ENCODE assay signal across 1 cellular context in the genomic region with DNA sequence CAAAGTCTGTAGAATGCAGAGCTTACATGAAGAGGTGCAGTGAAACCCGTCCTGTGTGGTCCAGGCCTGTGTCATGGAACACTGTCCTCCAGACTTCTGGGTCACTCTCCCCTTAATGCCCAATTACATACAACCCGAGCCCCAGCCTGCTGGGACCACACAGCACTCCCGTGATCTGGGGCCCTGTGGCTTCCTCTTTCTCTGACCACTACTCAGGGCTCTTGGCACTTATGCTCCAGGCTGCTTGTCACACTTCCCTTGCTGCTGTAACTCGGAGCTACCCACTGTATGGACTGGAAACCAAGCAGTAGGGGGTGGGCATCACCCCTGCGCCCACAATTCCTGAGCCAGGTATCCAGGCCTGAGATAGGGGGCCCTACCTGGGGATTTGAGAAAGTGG.
A peak's percentile ranks its signal among the peaks of the same experiment; 100 is the strongest.
TF ChIP-seq lines count a peak whose summit lies in the region.

No MANE protein-coding gene starts in this region.

TF ChIP-seq in K562, 482 proteins besides CTCF, POLR2A, EP300 and RAD21:
- TF ChIP-seq, protein P1, sequence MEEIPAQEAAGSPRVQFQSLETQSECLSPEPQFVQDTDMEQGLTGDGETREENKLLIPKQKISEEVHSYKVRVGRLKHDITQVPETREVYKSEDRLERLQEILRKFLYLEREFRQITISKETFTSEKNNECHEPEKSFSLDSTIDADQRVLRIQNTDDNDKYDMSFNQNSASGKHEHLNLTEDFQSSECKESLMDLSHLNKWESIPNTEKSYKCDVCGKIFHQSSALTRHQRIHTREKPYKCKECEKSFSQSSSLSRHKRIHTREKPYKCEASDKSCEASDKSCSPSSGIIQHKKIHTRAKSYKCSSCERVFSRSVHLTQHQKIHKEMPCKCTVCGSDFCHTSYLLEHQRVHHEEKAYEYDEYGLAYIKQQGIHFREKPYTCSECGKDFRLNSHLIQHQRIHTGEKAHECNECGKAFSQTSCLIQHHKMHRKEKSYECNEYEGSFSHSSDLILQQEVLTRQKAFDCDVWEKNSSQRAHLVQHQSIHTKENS (CRISPR knock-in tag; IDR thresholded peaks at IDR 0.05): no peak
- TF ChIP-seq KHSRP (IDR thresholded peaks at IDR 0.05): no peak
- TF ChIP-seq ETS2 (tag; IDR thresholded peaks at IDR 0.05; ENCODE audit: borderline replicate concordance, poor library complexity, severe bottlenecking): no peak
- TF ChIP-seq SREBF2 (CRISPR knock-in tag; IDR thresholded peaks at IDR 0.05): no peak
- TF ChIP-seq PTRF (tag; IDR thresholded peaks at IDR 0.05): no peak
- TF ChIP-seq SPI1 (IDR thresholded peaks at IDR 0.05; ENCODE audit: borderline replicate concordance, low read depth, low read length): peak; percentile 74
- no peak for TF ChIP-seq NR2F6 (CRISPR knock-in tag; IDR thresholded peaks at IDR 0.05)
- no peak for TF ChIP-seq KLF6 (CRISPR knock-in tag; IDR thresholded peaks at IDR 0.05; ENCODE audit: borderline replicate concordance)
- TF ChIP-seq, protein P2, sequence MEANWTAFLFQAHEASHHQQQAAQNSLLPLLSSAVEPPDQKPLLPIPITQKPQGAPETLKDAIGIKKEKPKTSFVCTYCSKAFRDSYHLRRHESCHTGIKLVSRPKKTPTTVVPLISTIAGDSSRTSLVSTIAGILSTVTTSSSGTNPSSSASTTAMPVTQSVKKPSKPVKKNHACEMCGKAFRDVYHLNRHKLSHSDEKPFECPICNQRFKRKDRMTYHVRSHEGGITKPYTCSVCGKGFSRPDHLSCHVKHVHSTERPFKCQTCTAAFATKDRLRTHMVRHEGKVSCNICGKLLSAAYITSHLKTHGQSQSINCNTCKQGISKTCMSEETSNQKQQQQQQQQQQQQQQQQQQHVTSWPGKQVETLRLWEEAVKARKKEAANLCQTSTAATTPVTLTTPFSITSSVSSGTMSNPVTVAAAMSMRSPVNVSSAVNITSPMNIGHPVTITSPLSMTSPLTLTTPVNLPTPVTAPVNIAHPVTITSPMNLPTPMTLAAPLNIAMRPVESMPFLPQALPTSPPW (CRISPR knock-in tag; IDR thresholded peaks at IDR 0.05): no peak
- TF ChIP-seq, protein P3, sequence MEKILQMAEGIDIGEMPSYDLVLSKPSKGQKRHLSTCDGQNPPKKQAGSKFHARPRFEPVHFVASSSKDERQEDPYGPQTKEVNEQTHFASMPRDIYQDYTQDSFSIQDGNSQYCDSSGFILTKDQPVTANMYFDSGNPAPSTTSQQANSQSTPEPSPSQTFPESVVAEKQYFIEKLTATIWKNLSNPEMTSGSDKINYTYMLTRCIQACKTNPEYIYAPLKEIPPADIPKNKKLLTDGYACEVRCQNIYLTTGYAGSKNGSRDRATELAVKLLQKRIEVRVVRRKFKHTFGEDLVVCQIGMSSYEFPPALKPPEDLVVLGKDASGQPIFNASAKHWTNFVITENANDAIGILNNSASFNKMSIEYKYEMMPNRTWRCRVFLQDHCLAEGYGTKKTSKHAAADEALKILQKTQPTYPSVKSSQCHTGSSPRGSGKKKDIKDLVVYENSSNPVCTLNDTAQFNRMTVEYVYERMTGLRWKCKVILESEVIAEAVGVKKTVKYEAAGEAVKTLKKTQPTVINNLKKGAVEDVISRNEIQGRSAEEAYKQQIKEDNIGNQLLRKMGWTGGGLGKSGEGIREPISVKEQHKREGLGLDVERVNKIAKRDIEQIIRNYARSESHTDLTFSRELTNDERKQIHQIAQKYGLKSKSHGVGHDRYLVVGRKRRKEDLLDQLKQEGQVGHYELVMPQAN (IDR thresholded peaks at IDR 0.05; ENCODE audit: borderline replicate concordance): no peak
- TF ChIP-seq, protein P4, sequence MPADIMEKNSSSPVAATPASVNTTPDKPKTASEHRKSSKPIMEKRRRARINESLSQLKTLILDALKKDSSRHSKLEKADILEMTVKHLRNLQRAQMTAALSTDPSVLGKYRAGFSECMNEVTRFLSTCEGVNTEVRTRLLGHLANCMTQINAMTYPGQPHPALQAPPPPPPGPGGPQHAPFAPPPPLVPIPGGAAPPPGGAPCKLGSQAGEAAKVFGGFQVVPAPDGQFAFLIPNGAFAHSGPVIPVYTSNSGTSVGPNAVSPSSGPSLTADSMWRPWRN (IDR thresholded peaks at IDR 0.05; ENCODE audit: low read depth): no peak
- TF ChIP-seq SETDB1 (IDR thresholded peaks at IDR 0.05; ENCODE audit: low read length): no peak
- peak; percentile 39; the same call in 1 of the 2 replicates for TF ChIP-seq BHLHE40 (IDR thresholded peaks at IDR 0.05; ENCODE audit: low read length)
- TF ChIP-seq, protein P5, sequence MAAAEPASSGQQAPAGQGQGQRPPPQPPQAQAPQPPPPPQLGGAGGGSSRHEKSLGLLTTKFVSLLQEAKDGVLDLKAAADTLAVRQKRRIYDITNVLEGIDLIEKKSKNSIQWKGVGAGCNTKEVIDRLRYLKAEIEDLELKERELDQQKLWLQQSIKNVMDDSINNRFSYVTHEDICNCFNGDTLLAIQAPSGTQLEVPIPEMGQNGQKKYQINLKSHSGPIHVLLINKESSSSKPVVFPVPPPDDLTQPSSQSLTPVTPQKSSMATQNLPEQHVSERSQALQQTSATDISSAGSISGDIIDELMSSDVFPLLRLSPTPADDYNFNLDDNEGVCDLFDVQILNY (CRISPR knock-in tag; IDR thresholded peaks at IDR 0.05): no peak
